2 cellular contexts compared by ENCODE assay signal in genomic region chr2:191942114-191943103, GRCh38.
TF ChIP-seq lines count a peak whose summit lies in the region.

No MANE protein-coding gene starts in this region.

TF ChIP-seq in GM23338, 12 proteins besides CTCF, POLR2A, EP300 and RAD21 (continued from another document):
- TF ChIP-seq REST (IDR thresholded peaks at IDR 0.05; ENCODE audit: unreplicated experiment) (no peak), ETS1 (IDR thresholded peaks at IDR 0.05) (no peak), EZH2phosphoT487 (IDR thresholded peaks at IDR 0.05; ENCODE audit: unreplicated experiment) (no peak), ZNF462 (CRISPR knock-in tag; IDR thresholded peaks at IDR 0.05) (no peak), POLR2AphosphoS5 (IDR thresholded peaks at IDR 0.05; ENCODE audit: low read depth) (no peak)
TF ChIP-seq in GM23338: peak in this region for 0.

TF ChIP-seq in SK-N-SH, 30 proteins besides CTCF, POLR2A, EP300 and RAD21 (continued from another document):
- TF ChIP-seq IRF3 (IDR thresholded peaks at IDR 0.05; ENCODE audit: low read depth, low read length): no peak
- TF ChIP-seq RXRA (IDR thresholded peaks at IDR 0.05; ENCODE audit: borderline replicate concordance, low read depth): no peak
- no peak for TF ChIP-seq FOXJ3 (CRISPR knock-in tag; IDR thresholded peaks at IDR 0.05)
- TF ChIP-seq MXI1 (IDR thresholded peaks at IDR 0.05; ENCODE audit: low read depth, low read length): no peak
- no peak for TF ChIP-seq RFX5 (IDR thresholded peaks at IDR 0.05; ENCODE audit: low read length)
- TF ChIP-seq NRF1 (IDR thresholded peaks at IDR 0.05; ENCODE audit: low read depth, low read length): no peak
- no peak for TF ChIP-seq USF2 (IDR thresholded peaks at IDR 0.05; ENCODE audit: borderline replicate concordance, low read depth, low read length)
- no peak for TF ChIP-seq EZH2phosphoT487 (IDR thresholded peaks at IDR 0.05; ENCODE audit: borderline replicate concordance, low read depth)
